25 cellular contexts compared by ENCODE assay signal in the genomic region with DNA sequence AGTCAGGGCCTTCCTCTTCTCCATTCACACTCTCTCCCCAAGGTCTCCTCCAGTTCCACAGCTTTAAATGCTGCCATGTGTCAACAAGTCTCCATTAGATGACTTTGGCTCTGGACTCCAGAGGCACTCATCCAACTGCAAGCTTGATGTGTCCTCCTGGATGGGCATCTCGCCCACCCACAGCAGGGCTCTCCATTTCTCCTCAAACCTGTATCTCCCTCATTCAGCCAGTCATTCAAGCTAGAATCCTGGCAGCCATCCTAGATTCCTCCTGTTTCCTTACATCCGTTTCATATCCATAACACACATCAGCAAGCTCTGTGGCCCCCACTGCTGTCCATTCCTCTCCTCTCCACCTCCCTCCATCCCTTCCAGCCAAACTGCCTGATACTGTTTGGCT.
A peak's percentile ranks its signal among the peaks of the same experiment; 100 is the strongest.
DNase-seq lines count a peak whose midpoint lies in the region; ATAC-seq, FAIRE-seq and TF ChIP-seq lines count a peak whose summit lies in the region.
"Had no signal": no experiment of that assay in that cellular context is flagged by ENCODE, and none has a peak within 500 bp of the region (broad histone marks: within the 10 kb centered on the region; RNA-seq: fewer than 3 reads in every experiment).

No MANE protein-coding gene starts in this region.

- H3K18ac ChIP-seq in H9 (ENCODE audit: insufficient read length, low read depth, low read length) = no peak overlapping the region

- H3K79me2 ChIP-seq in H9 (ENCODE audit: insufficient read depth, low read length) = no peaks in the 10 kb centered on the region; the same call in 1 of the 2 replicates

- no peak overlapping the region for H2BK120ac ChIP-seq in H9 (ENCODE audit: low read depth, low read length, poor library complexity, severe bottlenecking)

- no peak overlapping the region for H3K4me3 ChIP-seq in brain microvascular endothelial cell (ENCODE audit: low read depth, low read length)
- H3K4me3 ChIP-seq: SK-N-MC, skin epidermis, thoracic aorta had no signal

- FAIRE-seq in GM19239 (lab: Jason Lieb, UNC) = no peak

- WGBS in H9 (ENCODE audit: extremely low coverage, insufficient read length, low lambda C conversion rate) = no CpG with 5 or more reads among the region's 2 CpGs

- no peaks in the 10 kb centered on the region for H3K27me3 ChIP-seq in brain microvascular endothelial cell (replicated peaks)
- no peaks in the 10 kb centered on the region for H3K27me3 ChIP-seq in H9 (ENCODE audit: insufficient read depth, low read length)
- H3K27me3 ChIP-seq: neutrophil had no signal

- H2BK20ac ChIP-seq in H9 (ENCODE audit: low read depth, low read length, poor library complexity, severe bottlenecking) = no peak overlapping the region

- H3K36me3 Mint-ChIP-seq in stimulated activated memory B cell treated with anti-CD40 and anti-IgM and Interleukin-4, amounts not matched to agents 10 μg/mL and 1 μg/mL and 100 μg/mL, for 72 hours = peaks cover 5% of the 10 kb centered on the region
- H3K36me3 Mint-ChIP-seq in H9 (ENCODE audit: insufficient read depth in 1 of 3, low read depth in 3 of 3) = no peaks in the 10 kb centered on the region; a peak in 1 of 7 replicates
- H3K36me3 Mint-ChIP-seq: activated CD8-positive, alpha-beta memory T cell treated with anti-CD3 and anti-CD28 coated beads, Interleukin-2, amount 10 ng/mL, durations not matched to agents 7 days and 5 days; activated naive CD8-positive, alpha-beta T cell; brain; IgD-negative memory B cell; stimulated activated effector memory CD8-positive, alpha-beta T cell treated with anti-CD3 and anti-CD28 coated beads, Interleukin-12 subunit alpha, Interleukin-12 subunit beta, amount 100 ng/mL, for 72 hours had no signal

- ATAC-seq in stimulated activated memory B cell treated with anti-CD40 and anti-IgM and Interleukin-4, amounts not matched to agents 10 μg/mL and 1 μg/mL and 100 μg/mL, for 72 hours = no peak
- ATAC-seq: activated CD8-positive, alpha-beta memory T cell treated with anti-CD3 and anti-CD28 coated beads, Interleukin-2, amount 10 ng/mL, durations not matched to agents 7 days and 5 days; stimulated activated effector memory CD8-positive, alpha-beta T cell treated with anti-CD3 and anti-CD28 coated beads, Interleukin-12 subunit alpha, Interleukin-12 subunit beta, amount 100 ng/mL, for 72 hours had no signal

- H3K9ac ChIP-seq in H9 (ENCODE audit: extremely low read depth, insufficient read length, low read length) = no peak overlapping the region

- in situ Hi-C loops in brain microvascular endothelial cell (cut with HindIII; ENCODE audit: low pct_ligation_motif_present, low sequenced_read_pairs) = no loop called here

- H2BK12ac ChIP-seq in H9 (ENCODE audit: insufficient read length, low read depth, low read length) = no peak overlapping the region

- H2BK5ac ChIP-seq in H9 (ENCODE audit: insufficient read length, low read length) = no peak overlapping the region

- H3T11ph ChIP-seq in H9 (ENCODE audit: low read length) = no peak overlapping the region

- no peaks in the 10 kb centered on the region; the same call in 1 of the 2 replicates for H3K4me1 ChIP-seq in H9 (ENCODE audit: insufficient read depth, low read length)

- no peaks in the 10 kb centered on the region for H3K9me3 ChIP-seq in H9 (ENCODE audit: control insufficient read depth, low read depth, low read length)
- H3K9me3 ChIP-seq: neutrophil, thoracic aorta had no signal

- no peaks in the 10 kb centered on the region for H4K20me1 ChIP-seq in H9 (ENCODE audit: control insufficient read depth, insufficient read depth, insufficient read length)

- H3K23me2 ChIP-seq in H9 (ENCODE audit: insufficient read length, low read depth, low read length, poor library complexity, severe bottlenecking) = no peaks in the 10 kb centered on the region

- no peak overlapping the region for H3K4me2 ChIP-seq in H9 (ENCODE audit: insufficient read depth, insufficient read length, low read length)

- H2AK5ac ChIP-seq in H9 (ENCODE audit: insufficient read length, low read length) = no peak overlapping the region

- H4K91ac ChIP-seq in H9 (ENCODE audit: insufficient read length, low read depth, low read length) = no peak overlapping the region

- H4K8ac ChIP-seq in H9 (replicated peaks; ENCODE audit: insufficient read length, low read depth, low read length) = no peak overlapping the region

- TF ChIP-seq CTCF in brain microvascular endothelial cell (IDR thresholded peaks at IDR 0.05; ENCODE audit: low read depth, low read length, missing control alignments) = peak; percentile 4
- TF ChIP-seq CTCF in H9 (conservative IDR thresholded peaks at IDR 0.05) = no peak

- H3K23ac ChIP-seq in H9 (ENCODE audit: insufficient read length, low read depth, low read length) = no peak overlapping the region

- H3K36me3 ChIP-seq in brain microvascular endothelial cell (replicated peaks) = no peaks in the 10 kb centered on the region
- H3K36me3 ChIP-seq: neutrophil, thoracic aorta had no signal

- no peak overlapping the region for H3K14ac ChIP-seq in H9 (ENCODE audit: insufficient read depth, low read length)

- H3K27ac ChIP-seq in brain microvascular endothelial cell (no peak overlapping the region), H9 (ENCODE audit: insufficient read length, low read depth, low read length) (no peak overlapping the region)
- H3K27ac ChIP-seq: neutrophil, SK-N-MC, skin epidermis, thoracic aorta had no signal

- no peaks in the 10 kb centered on the region for H3K27me3 Mint-ChIP-seq in stimulated activated memory B cell treated with anti-CD40 and anti-IgM and Interleukin-4, amounts not matched to agents 10 μg/mL and 1 μg/mL and 100 μg/mL, for 72 hours
- peaks cover 11% of the 10 kb centered on the region for H3K27me3 Mint-ChIP-seq in H9 (ENCODE audit: low read depth)
- H3K27me3 Mint-ChIP-seq: activated naive CD8-positive, alpha-beta T cell had no signal

- DNase-seq in HT1080 (ENCODE audit: low read depth) (peak; percentile 58), NCI-H2081 treated with DMSO at 0.1 percent for 48 hours (lab: John Stamatoyannopoulos, UW) (peak; percentile 64), brain microvascular endothelial cell (no peak), H9 (no peak), GM19239 (ENCODE audit: insufficient read length, low spot score) (no peak), AML-193 (lab: John Stamatoyannopoulos, UW) (no peak)
- DNase-seq: activated CD4-positive, alpha-beta T cell treated with anti-CD3 and anti-CD28 coated beads, Interleukin-2, amount 10 ng/mL, durations not matched to agents 7 days and 5 days; activated CD8-positive, alpha-beta memory T cell treated with anti-CD3 and anti-CD28 coated beads, Interleukin-2, amount 10 ng/mL, durations not matched to agents 7 days and 5 days; H7; mammary epithelial cell; MM.1S; NCI-H146; NCI-H510A; RPMI8226; stimulated activated CD4-positive, alpha-beta T cell treated with anti-CD3 and anti-CD28 coated beads, Interleukin-1b, Interleukin-23, amount 100 ng/mL, for 48 hours had no signal

- H3K27ac Mint-ChIP-seq in stimulated activated memory B cell treated with anti-CD40 and anti-IgM and Interleukin-4, amounts not matched to agents 10 μg/mL and 1 μg/mL and 100 μg/mL, for 72 hours = peak overlapping the region; percentile 1
- no peak overlapping the region for H3K27ac Mint-ChIP-seq in H9
- H3K27ac Mint-ChIP-seq: activated CD4-positive, alpha-beta T cell treated with anti-CD3 and anti-CD28 coated beads, Interleukin-2, amount 10 ng/mL, durations not matched to agents 7 days and 5 days; activated CD8-positive, alpha-beta memory T cell treated with anti-CD3 and anti-CD28 coated beads, Interleukin-2, amount 10 ng/mL, durations not matched to agents 7 days and 5 days; activated naive CD8-positive, alpha-beta T cell; brain; dendritic cell treated with granulocyte-macrophage colony-stimulating factor and Interleukin-4, amounts not matched to agents 40 ng/mL and 50 ng/mL, for 4 days; IgD-negative memory B cell; stimulated activated effector memory CD8-positive, alpha-beta T cell treated with anti-CD3 and anti-CD28 coated beads, Interleukin-12 subunit alpha, Interleukin-12 subunit beta, amount 100 ng/mL, for 72 hours had no signal

- H3K4me1 Mint-ChIP-seq in stimulated activated memory B cell treated with anti-CD40 and anti-IgM and Interleukin-4, amounts not matched to agents 10 μg/mL and 1 μg/mL and 100 μg/mL, for 72 hours = peaks cover 46% of the 10 kb centered on the region
- peaks cover 15 to 17% of the 10 kb centered on the region in 2 experiments for H3K4me1 Mint-ChIP-seq in H9

- H3K4ac ChIP-seq in H9 (ENCODE audit: low read depth, low read length) = no peak overlapping the region

- H2AFZ ChIP-seq in H9 (ENCODE audit: low read length) = no peak overlapping the region

- H3K4me3 Mint-ChIP-seq in stimulated activated memory B cell treated with anti-CD40 and anti-IgM and Interleukin-4, amounts not matched to agents 10 μg/mL and 1 μg/mL and 100 μg/mL, for 72 hours = no peak overlapping the region
- no peak overlapping the region for H3K4me3 Mint-ChIP-seq in H9
- H3K4me3 Mint-ChIP-seq: activated CD4-positive, alpha-beta T cell treated with anti-CD3 and anti-CD28 coated beads, Interleukin-2, amount 10 ng/mL, durations not matched to agents 7 days and 5 days; activated CD8-positive, alpha-beta memory T cell treated with anti-CD3 and anti-CD28 coated beads, Interleukin-2, amount 10 ng/mL, durations not matched to agents 7 days and 5 days; activated naive CD8-positive, alpha-beta T cell; brain; dendritic cell treated with granulocyte-macrophage colony-stimulating factor and Interleukin-4, amounts not matched to agents 40 ng/mL and 50 ng/mL, for 4 days; IgD-negative memory B cell; stimulated activated effector memory CD8-positive, alpha-beta T cell treated with anti-CD3 and anti-CD28 coated beads, Interleukin-12 subunit alpha, Interleukin-12 subunit beta, amount 100 ng/mL, for 72 hours had no signal

- no peak overlapping the region for H4K5ac ChIP-seq in H9 (ENCODE audit: insufficient read length, low read depth, low read length)

- no peak overlapping the region for H3K56ac ChIP-seq in H9 (ENCODE audit: insufficient read length, low read depth, low read length)

- no peaks in the 10 kb centered on the region for H3K79me1 ChIP-seq in H9 (ENCODE audit: insufficient read depth, low read depth, low read length, poor library complexity, severe bottlenecking)

- no peak overlapping the region for H2BK15ac ChIP-seq in H9 (ENCODE audit: low read depth, low read length)

- H3K9me3 Mint-ChIP-seq in stimulated activated memory B cell treated with anti-CD40 and anti-IgM and Interleukin-4, amounts not matched to agents 10 μg/mL and 1 μg/mL and 100 μg/mL, for 72 hours = peaks cover 7% of the 10 kb centered on the region
- H3K9me3 Mint-ChIP-seq in H9 = no peaks in the 10 kb centered on the region
- H3K9me3 Mint-ChIP-seq: activated CD4-positive, alpha-beta T cell treated with anti-CD3 and anti-CD28 coated beads, Interleukin-2, amount 10 ng/mL, durations not matched to agents 7 days and 5 days; dendritic cell treated with granulocyte-macrophage colony-stimulating factor and Interleukin-4, amounts not matched to agents 40 ng/mL and 50 ng/mL, for 4 days; IgD-negative memory B cell; stimulated activated effector memory CD8-positive, alpha-beta T cell treated with anti-CD3 and anti-CD28 coated beads, Interleukin-12 subunit alpha, Interleukin-12 subunit beta, amount 100 ng/mL, for 72 hours had no signal

Comparison
In these comparisons a context has a peak if more than half of its experiments do, and no peak if none do; other contexts are left out.
1. DNase-seq: peak in HT1080 (single experiment) and NCI-H2081 treated with DMSO at 0.1 percent for 48 hours (single experiment); none in brain microvascular endothelial cell (single experiment), H9 (single experiment), GM19239 (single experiment) and AML-193 (0 of 2).